In genomic region chr7:50267525-50268041, GRCh38 we compare ENCODE assay signal across 11 cellular contexts. TPM values are rescaled to one million over a fixed set of nuclear protein-coding genes. Genes with fewer than 3 reads are reported as not detected.
DNase-seq lines count a peak whose midpoint lies in the region; ATAC-seq and TF ChIP-seq lines count a peak whose summit lies in the region.
"Had no signal": no experiment of that assay in that cellular context is flagged by ENCODE, and none has a peak within 500 bp of the region (broad histone marks: within the 10 kb centered on the region; RNA-seq: fewer than 3 reads in every experiment).

No MANE protein-coding gene starts in this region.

- in situ Hi-C loops in G401 (cut with HindIII; ENCODE audit: low sequenced_read_pairs) = no loop called here

- H3K27ac Mint-ChIP-seq in activated T-helper 2 cell treated with anti-CD3 and anti-CD28 coated beads, Interferon-gamma antibody, Interleukin-2, Interleukin-4, amounts not matched to agents 10 μg/mL and 5 μg/mL and 100 μg/mL, durations not matched to agents 14 hours and 24 hours and 36 hours = peak overlapping the region; percentile 94

- peaks cover 4% of the 10 kb centered on the region for H3K9me3 ChIP-seq in DND-41 (ENCODE audit: insufficient read depth, low read length, severe bottlenecking)
- H3K9me3 ChIP-seq in testis = no peaks in the 10 kb centered on the region
- H3K9me3 ChIP-seq: SK-N-SH had no signal

- H4K20me1 ChIP-seq in DND-41 (ENCODE audit: insufficient read depth, low read length) = no peaks in the 10 kb centered on the region

- H3K9ac ChIP-seq in DND-41 (ENCODE audit: low read depth, low read length) = peak overlapping the region; percentile 60
- H3K9ac ChIP-seq: SK-N-SH had no signal

- H3K27ac ChIP-seq in DND-41 (ENCODE audit: low read length) (peak overlapping the region; percentile 92), skin epidermis (peak overlapping the region in 17 of 21 experiments; percentile 18 to 98 (median 79)), testis (no peak overlapping the region)

- TF ChIP-seq CTCF in DND-41 (IDR thresholded peaks at IDR 0.05; ENCODE audit: borderline replicate concordance, extremely low read depth, low read length, poor library complexity, severe bottlenecking) = no peak
- TF ChIP-seq CTCF in testis (IDR thresholded peaks at IDR 0.05) = no peak

- peaks cover 76% of the 10 kb centered on the region for H3K4me1 ChIP-seq in DND-41 (ENCODE audit: insufficient read depth, low read length)
- H3K4me1 ChIP-seq in testis = no peaks in the 10 kb centered on the region

- ATAC-seq in DND-41 (ENCODE audit: insufficient read depth, low read depth) = peak; percentile 13

- H3K4me3 ChIP-seq in DND-41 (ENCODE audit: low read depth in 1 of 2, low read length in 2 of 2) = peak overlapping the region in 1 of 2 experiments; percentile 38; a peak in 2 of 4 replicates
- H3K4me3 ChIP-seq in skin epidermis = no peak overlapping the region
- no peak overlapping the region for H3K4me3 ChIP-seq in testis

- H3K4me1 Mint-ChIP-seq in activated T-helper 2 cell treated with anti-CD3 and anti-CD28 coated beads, Interferon-gamma antibody, Interleukin-2, Interleukin-4, amounts not matched to agents 10 μg/mL and 5 μg/mL and 100 μg/mL, durations not matched to agents 14 hours and 24 hours and 36 hours (ENCODE audit: low read depth) = peaks cover 82% of the 10 kb centered on the region

- intact Hi-C loops in activated T-helper 2 cell treated with anti-CD3 and anti-CD28 coated beads, Interferon-gamma antibody, Interleukin-2, Interleukin-4, amounts not matched to agents 10 μg/mL and 5 μg/mL and 100 μg/mL, durations not matched to agents 14 hours and 24 hours and 36 hours (cut with micrococcal nuclease) = loop anchor here (1.0 to 5.0 kb wide), 9 partner anchors 13 to 395 kb away; no protein-coding TSS in a partner anchor
- intact Hi-C loops in testis (cut with DNase I; ENCODE audit: low total_unique reads) = no loop called here

- peak overlapping the region; percentile 66 for H3K4me2 ChIP-seq in DND-41 (ENCODE audit: insufficient read depth, low read length)
- H3K4me2 ChIP-seq: SK-N-SH had no signal

- H3K9me3 Mint-ChIP-seq in activated T-helper 2 cell treated with anti-CD3 and anti-CD28 coated beads, Interferon-gamma antibody, Interleukin-2, Interleukin-4, amounts not matched to agents 10 μg/mL and 5 μg/mL and 100 μg/mL, durations not matched to agents 14 hours and 24 hours and 36 hours = peaks cover 4% of the 10 kb centered on the region

- TF ChIP-seq POLR2A in testis (IDR thresholded peaks at IDR 0.05) = no peak

- H3K4me3 Mint-ChIP-seq in activated T-helper 2 cell treated with anti-CD3 and anti-CD28 coated beads, Interferon-gamma antibody, Interleukin-2, Interleukin-4, amounts not matched to agents 10 μg/mL and 5 μg/mL and 100 μg/mL, durations not matched to agents 14 hours and 24 hours and 36 hours (ENCODE audit: low read depth) = peak overlapping the region; percentile 68

- WGBS in testis, 2 donors = 77 to 82% methylated on average over 2 of the region's 2 CpGs

- H2AFZ ChIP-seq in DND-41 (ENCODE audit: low read depth, low read length) = peak overlapping the region; percentile 56

- H3K36me3 Mint-ChIP-seq in activated T-helper 2 cell treated with anti-CD3 and anti-CD28 coated beads, Interferon-gamma antibody, Interleukin-2, Interleukin-4, amounts not matched to agents 10 μg/mL and 5 μg/mL and 100 μg/mL, durations not matched to agents 14 hours and 24 hours and 36 hours (ENCODE audit: low read depth) = peaks cover 8% of the 10 kb centered on the region

- H3K36me3 ChIP-seq in DND-41 (ENCODE audit: insufficient read depth, low read length) (no peaks in the 10 kb centered on the region), testis (ENCODE audit: low read depth, missing control alignments) (no peaks in the 10 kb centered on the region)

- no peaks in the 10 kb centered on the region for H3K27me3 Mint-ChIP-seq in activated T-helper 2 cell treated with anti-CD3 and anti-CD28 coated beads, Interferon-gamma antibody, Interleukin-2, Interleukin-4, amounts not matched to agents 10 μg/mL and 5 μg/mL and 100 μg/mL, durations not matched to agents 14 hours and 24 hours and 36 hours (ENCODE audit: low read depth)

- H3K79me2 ChIP-seq in DND-41 (ENCODE audit: insufficient read depth, low read length) = no peaks in the 10 kb centered on the region

- peak; percentile 61 for DNase-seq in DND-41
- peak; percentile 54 for DNase-seq in NAMALWA (ENCODE audit: low spot score)
- DNase-seq in activated T-helper 2 cell treated with anti-CD3 and anti-CD28 coated beads, Interferon-gamma antibody, Interleukin-2, Interleukin-4, amounts not matched to agents 10 μg/mL and 5 μg/mL and 100 μg/mL, durations not matched to agents 14 hours and 24 hours and 36 hours (ENCODE audit: low spot score) = no peak
- DNase-seq in G401 (ENCODE audit: low spot score) = no peak
- DNase-seq in dedifferentiated amniotic fluid mesenchymal stem cell (ENCODE audit: extremely low spot score) = no peak
- no peak for DNase-seq in testis
- DNase-seq: kidney glomerular epithelial cell, SK-N-SH had no signal

- H3K27me3 ChIP-seq in DND-41 (ENCODE audit: insufficient read depth, low read length, poor library complexity) (no peaks in the 10 kb centered on the region), testis (no peaks in the 10 kb centered on the region)

RNA-seq across cellular contexts. Expression of gene IKZF1, which starts 36.9 kb away (rescaled TPM):
- 360 and 371 TPM in 2 replicates for total RNA-seq in activated T-helper 2 cell treated with anti-CD3 and anti-CD28 coated beads, Interferon-gamma antibody, Interleukin-2, Interleukin-4, amounts not matched to agents 10 μg/mL and 5 μg/mL and 100 μg/mL, durations not matched to agents 14 hours and 24 hours and 36 hours
- not detected in 2 replicates for total RNA-seq in G401 (2014; rRNA removed; shearing (Covaris generic))
- 10 to 100 TPM in 1 of 2 donors, 1 to 10 TPM in 1; 9.9 to 10.4 TPM for total RNA-seq in testis
- polyA plus RNA-seq in testis (ENCODE audit: insufficient read depth, low read depth, low replicate concordance) = 4.2 TPM
- total RNA-seq: epithelial cell of proximal tubule, M059J had no signal
- polyA plus RNA-seq: SK-N-SH had no signal

Comparison
In these comparisons a context has a peak if more than half of its experiments do, and no peak if none do; other contexts are left out.
1. DNase-seq: peak in DND-41 (single experiment) and NAMALWA (single experiment); none in activated T-helper 2 cell treated with anti-CD3 and anti-CD28 coated beads, Interferon-gamma antibody, Interleukin-2, Interleukin-4, amounts not matched to agents 10 μg/mL and 5 μg/mL and 100 μg/mL, durations not matched to agents 14 hours and 24 hours and 36 hours (single experiment), G401 (single experiment), dedifferentiated amniotic fluid mesenchymal stem cell (single experiment) and testis (single experiment).
2. H3K27ac ChIP-seq: peak in DND-41 (single experiment) and skin epidermis (17 of 21); none in testis (0 of 2).
3. RNA of gene IKZF1, which starts 36.9 kb away (total RNA-seq): 360 to 371 TPM in activated T-helper 2 cell treated with anti-CD3 and anti-CD28 coated beads, Interferon-gamma antibody, Interleukin-2, Interleukin-4, amounts not matched to agents 10 μg/mL and 5 μg/mL and 100 μg/mL, durations not matched to agents 14 hours and 24 hours and 36 hours; 9.9 to 10.4 TPM in testis and not detected in G401; every median in the first group is over 10 times any median in the second.